32 cellular contexts compared by ENCODE assay signal in the genomic region with DNA sequence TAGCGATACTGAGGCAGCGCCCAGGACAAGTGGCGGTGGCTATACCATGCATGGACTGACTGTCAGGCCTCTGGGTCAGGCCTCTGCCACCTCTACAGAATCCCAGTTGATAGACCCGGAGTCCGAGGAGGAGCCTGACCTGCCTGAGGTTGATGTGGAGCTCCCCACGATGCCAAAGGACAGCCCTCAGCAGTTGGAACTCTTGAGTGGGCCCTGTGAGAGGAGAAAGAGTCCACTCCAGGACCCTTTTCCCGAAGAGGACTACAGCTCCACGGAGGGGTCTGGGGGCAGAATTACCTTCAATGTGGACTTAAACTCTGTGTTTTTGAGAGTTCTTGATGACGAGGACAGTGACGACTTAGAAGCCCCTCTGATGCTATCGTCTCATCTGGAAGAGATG.
"Had no signal": no experiment of that assay in that cellular context is flagged by ENCODE, and none has a peak within 500 bp of the region (broad histone marks: within the 10 kb centered on the region; RNA-seq: fewer than 3 reads in every experiment).

No MANE protein-coding gene starts in this region.

- ATAC-seq: activated naive CD4-positive, alpha-beta T cell treated with anti-CD3 and anti-CD28 coated beads, Interleukin-2, amount 50 U/mL, for 72 hours; activated T-cell treated with anti-CD3 and anti-CD28 coated beads, Interleukin-2, amount 50 U/mL, for 72 hours; gastrocnemius medialis; sciatic nerve; stimulated activated effector memory CD8-positive, alpha-beta T cell treated with anti-CD3 and anti-CD28 coated beads, Interleukin-12 subunit alpha, Interleukin-12 subunit beta, amount 100 ng/mL, for 72 hours had no signal

- H3K4me3 ChIP-seq: adrenal gland, ascending aorta, cardiac muscle cell, colonic mucosa, dorsolateral prefrontal cortex, gastrocnemius medialis, left ventricle myocardium inferior, lung, neural progenitor cell, ovary, skin epidermis, stomach, thyroid gland had no signal

- H3K27ac ChIP-seq: adrenal gland, ascending aorta, cardiac muscle cell, colonic mucosa, gastrocnemius medialis, left ventricle myocardium inferior, neural progenitor cell, ovary, skin epidermis, stomach, thyroid gland, WERI-Rb-1 had no signal

- H3K4me2 ChIP-seq: neural progenitor cell had no signal

- DNase-seq: activated CD4-positive, alpha-beta memory T cell treated with anti-CD3 and anti-CD28 coated beads, Interleukin-2, amount 10 ng/mL, durations not matched to agents 7 days and 5 days; activated CD4-positive, alpha-beta T cell treated with anti-CD3 and anti-CD28 coated beads, Interleukin-2, amount 10 ng/mL, durations not matched to agents 7 days and 5 days; activated CD4-positive, CD25-positive, alpha-beta regulatory T cell treated with anti-CD3 and anti-CD28 coated beads, Interleukin-2, amount 50 U/mL, for 72 hours; activated CD8-positive, alpha-beta memory T cell treated with anti-CD3 and anti-CD28 coated beads, Interleukin-2, amount 50 U/mL, for 48 hours; activated naive CD4-positive, alpha-beta T cell; activated T-cell treated with anti-CD3 and anti-CD28 coated beads, Interleukin-2, amount 50 U/mL, for 72 hours; adrenal gland; cerebellar nuclear complex; colonic mucosa; dorsolateral prefrontal cortex; effector memory CD4-positive, alpha-beta T cell; erythroblast; gastrocnemius medialis; glutamatergic neuron; islet precursor cell; left ventricle myocardium inferior; ovary; stimulated activated CD4-positive, alpha-beta T cell treated with anti-CD3 and anti-CD28 coated beads, Interleukin-4, amount 100 ng/mL, for 24 hours; stomach; T-helper 1 cell; thyroid gland; WERI-Rb-1 had no signal

- H3K36me3 ChIP-seq: cardiac muscle cell, colonic mucosa, neural progenitor cell, ovary, thyroid gland had no signal

- H3K4me3 Mint-ChIP-seq: activated CD4-positive, alpha-beta memory T cell treated with anti-CD3 and anti-CD28 coated beads, Interleukin-2, amount 10 ng/mL, durations not matched to agents 7 days and 5 days; activated CD4-positive, alpha-beta T cell treated with anti-CD3 and anti-CD28 coated beads, Interleukin-2, amount 10 ng/mL, durations not matched to agents 7 days and 5 days; activated T-cell treated with anti-CD3 and anti-CD28 coated beads, Interleukin-2, amount 50 U/mL, for 72 hours; brain; neural progenitor cell; stimulated activated effector memory CD8-positive, alpha-beta T cell treated with anti-CD3 and anti-CD28 coated beads, Interleukin-12 subunit alpha, Interleukin-12 subunit beta, amount 100 ng/mL, for 72 hours had no signal

- H3K27me3 ChIP-seq: adrenal gland, ascending aorta, cardiac muscle cell, colonic mucosa, dorsolateral prefrontal cortex, gastrocnemius medialis, ovary, stomach, thyroid gland had no signal

- H3K9ac ChIP-seq: neural progenitor cell had no signal

- H3K9me3 Mint-ChIP-seq: activated CD4-positive, alpha-beta memory T cell treated with anti-CD3 and anti-CD28 coated beads, Interleukin-2, amount 10 ng/mL, durations not matched to agents 7 days and 5 days; activated CD4-positive, alpha-beta T cell treated with anti-CD3 and anti-CD28 coated beads, Interleukin-2, amount 10 ng/mL, durations not matched to agents 7 days and 5 days; activated naive CD4-positive, alpha-beta T cell treated with anti-CD3 and anti-CD28 coated beads, Interleukin-2, amount 50 U/mL, for 72 hours; activated T-cell treated with anti-CD3 and anti-CD28 coated beads, Interleukin-2, amount 50 U/mL, for 72 hours; neural progenitor cell; stimulated activated effector memory CD8-positive, alpha-beta T cell treated with anti-CD3 and anti-CD28 coated beads, Interleukin-12 subunit alpha, Interleukin-12 subunit beta, amount 100 ng/mL, for 72 hours had no signal

- H3K9me3 ChIP-seq: adrenal gland, ascending aorta, colonic mucosa, gastrocnemius medialis, ovary, stomach, thyroid gland had no signal

- H3K27ac Mint-ChIP-seq: activated CD4-positive, alpha-beta memory T cell treated with anti-CD3 and anti-CD28 coated beads, Interleukin-2, amount 10 ng/mL, durations not matched to agents 7 days and 5 days; activated CD4-positive, alpha-beta T cell treated with anti-CD3 and anti-CD28 coated beads, Interleukin-2, amount 10 ng/mL, durations not matched to agents 7 days and 5 days; activated T-cell treated with anti-CD3 and anti-CD28 coated beads, Interleukin-2, amount 50 U/mL, for 72 hours; brain; neural progenitor cell; progenitor cell of endocrine pancreas; stimulated activated effector memory CD8-positive, alpha-beta T cell treated with anti-CD3 and anti-CD28 coated beads, Interleukin-12 subunit alpha, Interleukin-12 subunit beta, amount 100 ng/mL, for 72 hours had no signal

- H3K27me3 Mint-ChIP-seq: activated CD4-positive, alpha-beta memory T cell treated with anti-CD3 and anti-CD28 coated beads, Interleukin-2, amount 10 ng/mL, durations not matched to agents 7 days and 5 days; activated CD4-positive, alpha-beta T cell treated with anti-CD3 and anti-CD28 coated beads, Interleukin-2, amount 10 ng/mL, durations not matched to agents 7 days and 5 days had no signal

- H2AFZ ChIP-seq: neural progenitor cell had no signal
